27 cellular contexts compared by ENCODE assay signal in the genomic region with DNA sequence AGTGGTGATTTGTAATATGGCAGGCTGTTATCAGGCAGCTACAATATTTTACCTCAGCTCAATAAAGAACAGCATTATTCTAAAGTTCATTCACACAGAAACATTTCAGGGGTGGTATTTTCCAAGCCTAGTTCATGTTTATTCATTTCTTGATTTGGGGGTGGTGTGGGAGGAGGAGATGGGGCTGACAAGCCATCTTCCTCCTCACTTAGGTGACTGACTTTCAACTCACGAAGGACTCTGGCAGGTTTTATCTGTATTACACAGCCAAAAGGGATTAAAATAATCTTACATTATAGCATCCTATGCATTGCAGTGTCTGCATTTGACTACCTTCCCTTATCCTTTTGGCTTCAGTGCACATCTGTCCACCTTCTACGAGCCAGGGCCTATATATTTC. TPM values are rescaled to one million over a fixed set of nuclear protein-coding genes. Genes with fewer than 3 reads are reported as not detected.
"Had no signal": no experiment of that assay in that cellular context is flagged by ENCODE, and none has a peak within 500 bp of the region (broad histone marks: within the 10 kb centered on the region; RNA-seq: fewer than 3 reads in every experiment).

No MANE protein-coding gene starts in this region.

- DNase-seq: activated CD4-positive, alpha-beta T cell treated with anti-CD3 and anti-CD28 coated beads for 4 hours; activated CD4-positive, alpha-beta T cell treated with anti-CD3 and anti-CD28 coated beads, Interleukin-2, amount 50 U/mL, for 4 hours; activated naive CD4-positive, alpha-beta T cell; activated T-cell treated with anti-CD3 and anti-CD28 coated beads for 4 hours; activated T-cell treated with anti-CD3 and anti-CD28 coated beads, Interleukin-2, amount 50 U/mL, for 72 hours; dermis blood vessel endothelial cell; effector CD4-positive, alpha-beta T cell; foreskin keratinocyte; left cardiac atrium; mammary epithelial cell; naive thymus-derived CD4-positive, alpha-beta T cell; occipital lobe; right lobe of liver; stimulated activated CD4-positive, alpha-beta T cell treated with anti-CD3 and anti-CD28 coated beads, Interleukin-2, amount 100 ng/mL, for 48 hours; T-helper 1 cell; uterus had no signal

- H3K27ac ChIP-seq: esophagus muscularis mucosa, foreskin keratinocyte, right lobe of liver, thoracic aorta, uterus had no signal

- H3K27ac Mint-ChIP-seq: activated naive CD4-positive, alpha-beta T cell treated with anti-CD3 and anti-CD28 coated beads, Interleukin-2, amount 50 U/mL, for 72 hours; activated T-cell treated with anti-CD3 and anti-CD28 coated beads, Interleukin-2, amount 50 U/mL, for 72 hours; naive thymus-derived CD4-positive, alpha-beta T cell; stimulated activated naive CD8-positive, alpha-beta T cell treated with anti-CD3 and anti-CD28 coated beads, Interleukin-15, Interleukin-2, amounts not matched to agents 100 ng/mL and 50 ng/mL, for 24 hours; T-helper 2 cell treated with Interferon-gamma antibody and Interleukin-4, amounts not matched to agents 5 μg/mL and 100 μg/mL, for 36 hours; type B pancreatic cell had no signal

- H3K9me3 Mint-ChIP-seq: central memory CD8-positive, alpha-beta T cell; neural crest cell; stimulated activated naive CD8-positive, alpha-beta T cell treated with anti-CD3 and anti-CD28 coated beads, Interleukin-15, Interleukin-2, amounts not matched to agents 100 ng/mL and 50 ng/mL, for 24 hours; type B pancreatic cell had no signal

- H3K27me3 Mint-ChIP-seq: central memory CD8-positive, alpha-beta T cell; naive thymus-derived CD4-positive, alpha-beta T cell; stimulated activated naive CD8-positive, alpha-beta T cell treated with anti-CD3 and anti-CD28 coated beads, Interleukin-15, Interleukin-2, amounts not matched to agents 100 ng/mL and 50 ng/mL, for 24 hours; type B pancreatic cell had no signal

- H3K27me3 ChIP-seq: esophagus muscularis mucosa, foreskin keratinocyte, right lobe of liver, uterus had no signal

- ATAC-seq: activated naive CD4-positive, alpha-beta T cell treated with anti-CD3 and anti-CD28 coated beads, Interleukin-2, amount 50 U/mL, for 72 hours; activated T-cell treated with anti-CD3 and anti-CD28 coated beads, Interleukin-2, amount 50 U/mL, for 72 hours; foreskin keratinocyte; left cardiac atrium; naive thymus-derived CD4-positive, alpha-beta T cell; right lobe of liver had no signal

- H3K36me3 Mint-ChIP-seq: activated naive CD4-positive, alpha-beta T cell treated with anti-CD3 and anti-CD28 coated beads, Interleukin-2, amount 50 U/mL, for 72 hours; naive thymus-derived CD4-positive, alpha-beta T cell; type B pancreatic cell had no signal

- H3K4me3 ChIP-seq: esophagus muscularis mucosa, right lobe of liver, thoracic aorta, uterus had no signal

- H3K9me3 ChIP-seq: esophagus muscularis mucosa, right lobe of liver, thoracic aorta, uterus had no signal

- H3K4me3 Mint-ChIP-seq: activated T-cell treated with anti-CD3 and anti-CD28 coated beads, Interleukin-2, amount 50 U/mL, for 72 hours; central memory CD8-positive, alpha-beta T cell; naive thymus-derived CD4-positive, alpha-beta T cell; neural crest cell; stimulated activated naive CD8-positive, alpha-beta T cell treated with anti-CD3 and anti-CD28 coated beads, Interleukin-15, Interleukin-2, amounts not matched to agents 100 ng/mL and 50 ng/mL, for 24 hours; T-helper 2 cell treated with Interferon-gamma antibody and Interleukin-4, amounts not matched to agents 5 μg/mL and 100 μg/mL, for 36 hours; type B pancreatic cell had no signal

- H3K36me3 ChIP-seq: esophagus muscularis mucosa, right lobe of liver, thoracic aorta, uterus had no signal

- H3K4me1 Mint-ChIP-seq: central memory CD8-positive, alpha-beta T cell; naive thymus-derived CD4-positive, alpha-beta T cell had no signal

- FAIRE-seq: bronchial epithelial cell, keratinocyte had no signal

- H3K4me1 ChIP-seq: esophagus muscularis mucosa, foreskin keratinocyte, right lobe of liver, uterus had no signal

RNA-seq across cellular contexts. Expression of gene KHDRBS2, which starts 20.1 kb away (rescaled TPM):
- total RNA-seq: activated naive CD4-positive, alpha-beta T cell treated with anti-CD3 and anti-CD28 coated beads, Interleukin-2, amount 50 U/mL, for 72 hours; activated T-cell treated with anti-CD3 and anti-CD28 coated beads, Interleukin-2, amount 50 U/mL, for 72 hours; bronchial epithelial cell; dermis blood vessel endothelial cell; foreskin keratinocyte; mammary epithelial cell had no signal
- polyA plus RNA-seq: foreskin keratinocyte; keratinocyte; liver; mammary epithelial cell; naive thymus-derived CD4-positive, alpha-beta T cell had no signal
